In the genomic region with DNA sequence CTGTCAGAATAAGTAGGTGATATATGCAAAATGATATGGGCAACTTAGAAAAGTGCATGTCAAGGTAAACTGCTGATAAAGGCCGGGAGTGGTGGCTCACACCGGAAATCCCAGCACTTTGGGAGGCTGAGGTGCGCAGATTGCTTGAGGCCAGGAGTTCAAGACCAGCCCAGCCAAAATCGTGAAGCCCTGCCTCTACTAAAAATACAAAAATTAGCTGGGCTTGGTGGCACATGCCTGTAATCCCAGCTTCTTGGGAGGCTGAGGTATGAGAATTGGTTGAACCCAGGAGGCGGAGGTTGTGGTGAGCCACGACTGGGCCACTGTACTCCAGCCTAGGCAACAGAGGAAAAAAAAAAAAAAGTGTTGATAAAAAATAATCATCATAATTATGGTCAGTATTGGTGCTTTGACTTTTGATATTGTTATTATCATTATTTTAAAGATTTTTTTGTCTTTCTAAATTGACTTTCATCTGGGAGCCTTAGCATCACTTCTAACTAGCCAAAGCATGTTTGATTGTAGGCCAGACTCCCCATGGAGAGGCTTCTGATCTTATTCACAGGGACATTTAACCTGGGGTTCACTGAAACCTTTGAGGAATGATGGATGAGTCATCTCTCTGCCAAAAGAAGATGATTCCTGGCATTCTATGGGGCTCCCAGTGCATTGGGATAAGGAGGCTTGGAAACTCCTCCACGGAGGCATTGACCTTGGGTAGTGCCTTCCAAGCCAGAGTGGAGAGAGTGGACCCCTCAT, we compare ENCODE assay signal across 1 cellular context.
TF ChIP-seq lines count a peak whose summit lies in the region.

No MANE protein-coding gene starts in this region.

TF ChIP-seq in SK-N-SH, 30 proteins besides CTCF, POLR2A, EP300 and RAD21 (continued from another document):
- no peak for TF ChIP-seq REST (IDR thresholded peaks at IDR 0.05; ENCODE audit: low read depth, low read length)
- no peak for TF ChIP-seq IRF3 (IDR thresholded peaks at IDR 0.05; ENCODE audit: low read depth, low read length)
- TF ChIP-seq FOSL2 (IDR thresholded peaks at IDR 0.05; ENCODE audit: borderline replicate concordance, low read depth), result peak; percentile 51; the same call in 1 of the 2 replicates
- no peak for TF ChIP-seq USF1 (IDR thresholded peaks at IDR 0.05; ENCODE audit: borderline replicate concordance, low read depth)
- TF ChIP-seq USF2 (IDR thresholded peaks at IDR 0.05; ENCODE audit: borderline replicate concordance, low read depth, low read length), result no peak
- no peak for TF ChIP-seq MEF2A (IDR thresholded peaks at IDR 0.05; ENCODE audit: borderline replicate concordance, low read depth)
